In genomic region chr14:75297417-75298040, GRCh38 we compare ENCODE assay signal across 22 cellular contexts.
DNase-seq lines count a peak whose midpoint lies in the region; ATAC-seq and TF ChIP-seq lines count a peak whose summit lies in the region.
"Had no signal": no experiment of that assay in that cellular context is flagged by ENCODE, and none has a peak within 500 bp of the region (broad histone marks: within the 10 kb centered on the region; RNA-seq: fewer than 3 reads in every experiment).

No MANE protein-coding gene starts in this region.

- DNase-seq in AML-193 (lab: John Stamatoyannopoulos, UW): peak; percentile 88 to 93
- DNase-seq in NB4 (ENCODE audit: low read depth): peak; percentile 77
- no peak for DNase-seq in coronary artery (ENCODE audit: low spot score)
- DNase-seq in NCI-H1436 (lab: John Stamatoyannopoulos, UW): no peak
- DNase-seq in NCI-H1092 treated with DMSO at 0.1 percent for 48 hours (lab: John Stamatoyannopoulos, UW): no peak
- DNase-seq in 8988T: no peak
- DNase-seq: activated CD4-positive, CD25-positive, alpha-beta regulatory T cell; activated CD8-positive, alpha-beta T cell treated with anti-CD3 and anti-CD28 coated beads, Interleukin-2, amount 10 ng/mL, durations not matched to agents 7 days and 5 days; activated T-cell treated with anti-CD3 and anti-CD28 coated beads, Interleukin-2, amount 50 U/mL, for 48 hours; caudate nucleus; effector memory CD4-positive, alpha-beta T cell; immature natural killer cell; naive thymus-derived CD8-positive, alpha-beta T cell; NCI-H2029; NCI-H446; NK-92 treated with Interleukin-12 subunit alpha and Interleukin-12 subunit beta, amount 100 ng/mL, for 24 hours; T-helper 17 cell had no signal

- H3K27ac ChIP-seq in coronary artery: peak overlapping the region; percentile 5 to 73
- H3K27ac ChIP-seq in skin epidermis: peak overlapping the region in 13 of 21 experiments; percentile 26 to 94 (median 91)
- H3K27ac ChIP-seq: tibial artery had no signal

- H3K4me3 ChIP-seq in NB4 (ENCODE audit: low read depth, low read length): no peak overlapping the region
- H3K4me3 ChIP-seq in coronary artery: no peak overlapping the region
- no peak overlapping the region for H3K4me3 ChIP-seq in skin epidermis
- H3K4me3 ChIP-seq: heart left ventricle, smooth muscle cell, tibial artery had no signal

- TF ChIP-seq CTCF in NB4 (IDR thresholded peaks at IDR 0.05; ENCODE audit: low read depth, low read length): no peak
- TF ChIP-seq CTCF in coronary artery (IDR thresholded peaks at IDR 0.05): no peak

- TF ChIP-seq POLR2A in NB4 (IDR thresholded peaks at IDR 0.05; ENCODE audit: extremely low read depth, insufficient read length): no peak

- ATAC-seq in HG03135 (IDR thresholded peaks at IDR 0.05; ENCODE audit: unreplicated experiment): no peak
- ATAC-seq: activated CD8-positive, alpha-beta T cell treated with anti-CD3 and anti-CD28 coated beads, Interleukin-2, amount 10 ng/mL, durations not matched to agents 7 days and 5 days; heart left ventricle; naive thymus-derived CD8-positive, alpha-beta T cell; T-helper 17 cell had no signal

Comparison
In these comparisons a context has a peak if more than half of its experiments do, and no peak if none do; other contexts are left out.
1. DNase-seq: peak in AML-193 (2 of 2) and NB4 (single experiment); none in coronary artery (single experiment), NCI-H1436 (single experiment), NCI-H1092 treated with DMSO at 0.1 percent for 48 hours (single experiment) and 8988T (single experiment).